Comparison of ENCODE assay signal across 11 cellular contexts in genomic region chr1:228023294-228023639, GRCh38. TPM values are rescaled to one million over a fixed set of nuclear protein-coding genes. Genes with fewer than 3 reads are reported as not detected.
"Had no signal": no experiment of that assay in that cellular context is flagged by ENCODE, and none has a peak within 500 bp of the region (broad histone marks: within the 10 kb centered on the region; RNA-seq: fewer than 3 reads in every experiment).

No MANE protein-coding gene starts in this region.

- H3K4me1 ChIP-seq: HAP-1 had no signal

- H3K36me3 ChIP-seq: HAP-1 had no signal

- H3K27ac ChIP-seq: GM23248 had no signal

- H3K4me1 Mint-ChIP-seq: GM23338 had no signal

- H2AFZ ChIP-seq: GM23248, GM23338 had no signal

- H3K4me3 Mint-ChIP-seq: GM23338, H9, HFFc6 had no signal

- H3K9ac ChIP-seq: GM23248 had no signal

- H3K4me2 ChIP-seq: GM23338 had no signal

- H3K27ac Mint-ChIP-seq: GM23338, H9, HFFc6 had no signal

- DNase-seq: GM23248, GOT3, HCEC 1CT, HFFc6 had no signal

- H3K4me3 ChIP-seq: GM23248, GM23338, HAP-1 had no signal

- ATAC-seq: HCT116 had no signal

- FAIRE-seq: H1, H54 had no signal

- H3K9me3 ChIP-seq: HAP-1 had no signal

RNA-seq across cellular contexts. Expression of gene WNT3A, which starts 16.5 kb away (rescaled TPM):
- total RNA-seq: GM23248, H4, HFFc6 had no signal
- polyA plus RNA-seq: GM23248 had no signal
